Comparison of ENCODE assay signal across 1 cellular context in the genomic region with DNA sequence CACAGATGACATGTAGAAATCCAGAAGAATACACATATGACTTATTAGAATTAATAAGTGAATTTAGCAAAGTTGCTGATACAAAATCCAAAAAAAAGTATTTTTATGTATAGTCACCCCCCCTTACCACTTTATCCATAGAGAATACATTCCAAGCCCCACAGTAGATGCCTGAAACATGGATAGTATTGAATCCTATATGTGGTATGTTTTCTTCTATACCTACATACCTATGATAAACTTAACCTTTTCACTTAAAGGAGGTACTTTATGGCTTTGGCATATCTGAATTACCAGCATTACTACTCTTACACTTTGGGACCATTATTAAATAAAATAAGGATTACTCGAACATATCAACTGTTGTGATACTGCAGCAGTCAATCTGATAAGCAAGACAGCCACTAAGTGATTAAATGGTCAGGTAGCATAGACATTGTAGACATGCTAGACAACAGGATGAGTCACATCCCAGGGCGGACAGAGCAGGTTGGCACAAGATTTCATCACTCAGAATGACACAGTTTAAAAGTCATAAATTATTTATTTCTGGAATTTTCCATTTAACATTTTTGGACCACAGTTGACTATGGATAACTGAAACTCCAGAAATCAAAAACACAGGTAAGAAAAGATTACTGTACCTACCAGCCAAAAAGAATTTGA.
TF ChIP-seq lines count a peak whose summit lies in the region.

No MANE protein-coding gene starts in this region.

TF ChIP-seq in K562, 482 proteins besides CTCF, POLR2A, EP300 and RAD21 (continued from another document):
- TF ChIP-seq, protein P1, sequence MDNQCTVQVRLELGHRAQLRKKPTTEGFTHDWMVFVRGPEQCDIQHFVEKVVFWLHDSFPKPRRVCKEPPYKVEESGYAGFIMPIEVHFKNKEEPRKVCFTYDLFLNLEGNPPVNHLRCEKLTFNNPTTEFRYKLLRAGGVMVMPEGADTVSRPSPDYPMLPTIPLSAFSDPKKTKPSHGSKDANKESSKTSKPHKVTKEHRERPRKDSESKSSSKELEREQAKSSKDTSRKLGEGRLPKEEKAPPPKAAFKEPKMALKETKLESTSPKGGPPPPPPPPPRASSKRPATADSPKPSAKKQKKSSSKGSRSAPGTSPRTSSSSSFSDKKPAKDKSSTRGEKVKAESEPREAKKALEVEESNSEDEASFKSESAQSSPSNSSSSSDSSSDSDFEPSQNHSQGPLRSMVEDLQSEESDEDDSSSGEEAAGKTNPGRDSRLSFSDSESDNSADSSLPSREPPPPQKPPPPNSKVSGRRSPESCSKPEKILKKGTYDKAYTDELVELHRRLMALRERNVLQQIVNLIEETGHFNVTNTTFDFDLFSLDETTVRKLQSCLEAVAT (IDR thresholded peaks at IDR 0.05) = no peak
- TF ChIP-seq, protein P2, sequence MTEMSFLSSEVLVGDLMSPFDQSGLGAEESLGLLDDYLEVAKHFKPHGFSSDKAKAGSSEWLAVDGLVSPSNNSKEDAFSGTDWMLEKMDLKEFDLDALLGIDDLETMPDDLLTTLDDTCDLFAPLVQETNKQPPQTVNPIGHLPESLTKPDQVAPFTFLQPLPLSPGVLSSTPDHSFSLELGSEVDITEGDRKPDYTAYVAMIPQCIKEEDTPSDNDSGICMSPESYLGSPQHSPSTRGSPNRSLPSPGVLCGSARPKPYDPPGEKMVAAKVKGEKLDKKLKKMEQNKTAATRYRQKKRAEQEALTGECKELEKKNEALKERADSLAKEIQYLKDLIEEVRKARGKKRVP (CRISPR knock-in tag; IDR thresholded peaks at IDR 0.05) = 0 out of 2 replicates have a peak, but pooled peaks have one; percentile 24
- TF ChIP-seq ARID1B (IDR thresholded peaks at IDR 0.05) (no peak), ESRRA (IDR thresholded peaks at IDR 0.05; ENCODE audit: borderline replicate concordance, low read depth) (no peak), ZNF277 (CRISPR knock-in tag; IDR thresholded peaks at IDR 0.05; ENCODE audit: borderline replicate concordance) (no peak), GATA2 (CRISPR knock-in tag; IDR thresholded peaks at IDR 0.05) (no peak), TRIM25 (IDR thresholded peaks at IDR 0.05; ENCODE audit: borderline replicate concordance) (no peak), UBTF (IDR thresholded peaks at IDR 0.05; ENCODE audit: borderline replicate concordance in 1 of 2, low read depth in 2 of 2, low read length in 2 of 2) (no peak), ETS2 (tag; IDR thresholded peaks at IDR 0.05; ENCODE audit: borderline replicate concordance, poor library complexity, severe bottlenecking) (no peak), VEZF1 (CRISPR knock-in tag; IDR thresholded peaks at IDR 0.05) (no peak), HNRNPH1 (optimal IDR thresholded peaks at IDR 0.05; ENCODE audit: low read depth, low read length) (no peak), ATF2 (CRISPR knock-in tag; IDR thresholded peaks at IDR 0.05) (no peak), TCF7L2 (IDR thresholded peaks at IDR 0.05; ENCODE audit: low read depth, low read length) (no peak), FOSL1 (tag; conservative IDR thresholded peaks at IDR 0.05) (peak; percentile 78), CHD7 (IDR thresholded peaks at IDR 0.05; ENCODE audit: low read depth, low read length) (no peak), POLR2B (IDR thresholded peaks at IDR 0.05; ENCODE audit: low read depth, partially characterized antibody) (no peak), NCOA2 (IDR thresholded peaks at IDR 0.05; ENCODE audit: partially characterized antibody in 2 of 2) (no peak), MEIS2 (IDR thresholded peaks at IDR 0.05; ENCODE audit: partially characterized antibody) (peak; percentile 45), PBX2 (CRISPR knock-in tag; IDR thresholded peaks at IDR 0.05; ENCODE audit: low read depth) (no peak), PBX2 (tag; conservative IDR thresholded peaks at IDR 0.05; ENCODE audit: low read depth) (no peak)
